9 cellular contexts compared by ENCODE assay signal in genomic region chr15:92091155-92091734, GRCh38.
DNase-seq lines count a peak whose midpoint lies in the region; TF ChIP-seq lines count a peak whose summit lies in the region.
"Had no signal": no experiment of that assay in that cellular context is flagged by ENCODE, and none has a peak within 500 bp of the region (broad histone marks: within the 10 kb centered on the region; RNA-seq: fewer than 3 reads in every experiment).

No MANE protein-coding gene starts in this region.

- peaks cover 3% of the 10 kb centered on the region for H3K36me3 Mint-ChIP-seq in activated CD4-positive, alpha-beta memory T cell treated with anti-CD3 and anti-CD28 coated beads for 36 hours
- H3K36me3 Mint-ChIP-seq in activated CD4-positive, alpha-beta memory T cell treated with anti-CD3 and anti-CD28 coated beads, Interleukin-2, amount 10 ng/mL, durations not matched to agents 7 days and 5 days (ENCODE audit: low read depth): peaks cover 12% of the 10 kb centered on the region

- CTCF ChIA-PET in activated CD4-positive, alpha-beta memory T cell treated with anti-CD3 and anti-CD28 coated beads for 36 hours (lab: Charles Lee): interaction anchor here (0.8 to 3.5 kb wide), 9 partner anchors 9 to 820 kb away, joined by 3 to 12 read pairs (median 6); no protein-coding TSS in a partner anchor
- CTCF ChIA-PET in activated CD4-positive, alpha-beta memory T cell treated with anti-CD3 and anti-CD28 coated beads, Interleukin-2, amount 10 ng/mL, durations not matched to agents 7 days and 5 days (lab: Charles Lee): interaction anchor here (0.9 to 2.6 kb wide), 3 partner anchors 12 to 385 kb away, joined by 3 to 12 read pairs (median 3); no protein-coding TSS in a partner anchor

- peak; percentile 53 for TF ChIP-seq CTCF in choroid plexus epithelial cell (conservative IDR thresholded peaks at IDR 0.05; ENCODE audit: low read depth, low read length)

- H3K4me3 ChIP-seq in choroid plexus epithelial cell (ENCODE audit: low read depth, low read length): no peak overlapping the region

- POLR2A ChIA-PET in activated CD4-positive, alpha-beta memory T cell treated with anti-CD3 and anti-CD28 coated beads for 36 hours (lab: Charles Lee): no interaction called here
- POLR2A ChIA-PET in activated CD4-positive, alpha-beta memory T cell treated with anti-CD3 and anti-CD28 coated beads, Interleukin-2, amount 10 ng/mL, durations not matched to agents 7 days and 5 days (lab: Charles Lee): no interaction called here

- H3K27ac Mint-ChIP-seq in activated CD4-positive, alpha-beta memory T cell treated with anti-CD3 and anti-CD28 coated beads for 36 hours: no peak overlapping the region
- H3K27ac Mint-ChIP-seq in activated CD4-positive, alpha-beta memory T cell treated with anti-CD3 and anti-CD28 coated beads, Interleukin-2, amount 10 ng/mL, durations not matched to agents 7 days and 5 days: no peak overlapping the region
- H3K27ac Mint-ChIP-seq: activated naive CD4-positive, alpha-beta T cell treated with anti-CD3 and anti-CD28 coated beads, Interleukin-2, amount 50 U/mL, for 24 hours had no signal

- H3K4me3 Mint-ChIP-seq in activated CD4-positive, alpha-beta memory T cell treated with anti-CD3 and anti-CD28 coated beads for 36 hours: no peak overlapping the region
- no peak overlapping the region for H3K4me3 Mint-ChIP-seq in activated CD4-positive, alpha-beta memory T cell treated with anti-CD3 and anti-CD28 coated beads, Interleukin-2, amount 10 ng/mL, durations not matched to agents 7 days and 5 days
- H3K4me3 Mint-ChIP-seq: activated naive CD4-positive, alpha-beta T cell treated with anti-CD3 and anti-CD28 coated beads, Interleukin-2, amount 50 U/mL, for 24 hours had no signal

- intact Hi-C loops in activated CD4-positive, alpha-beta memory T cell treated with anti-CD3 and anti-CD28 coated beads for 36 hours (cut with micrococcal nuclease): loop anchor here (10.0 kb wide), 1 partner anchor 534 kb away; no protein-coding TSS in a partner anchor

- peaks cover 25% of the 10 kb centered on the region for H3K4me1 Mint-ChIP-seq in activated CD4-positive, alpha-beta memory T cell treated with anti-CD3 and anti-CD28 coated beads for 36 hours (ENCODE audit: low read depth)
- H3K4me1 Mint-ChIP-seq in activated CD4-positive, alpha-beta memory T cell treated with anti-CD3 and anti-CD28 coated beads, Interleukin-2, amount 10 ng/mL, durations not matched to agents 7 days and 5 days: peaks cover 22% of the 10 kb centered on the region

- DNase-seq in activated CD4-positive, alpha-beta memory T cell treated with anti-CD3 and anti-CD28 coated beads for 36 hours: peak; percentile 31
- no peak for DNase-seq in activated CD4-positive, alpha-beta memory T cell treated with anti-CD3 and anti-CD28 coated beads, Interleukin-2, amount 10 ng/mL, durations not matched to agents 7 days and 5 days
- peak; percentile 56 for DNase-seq in NCI-H2171 treated with DMSO at 0.1 percent for 48 hours (lab: John Stamatoyannopoulos, UW)
- DNase-seq in choroid plexus epithelial cell (ENCODE audit: low read depth): peak; percentile 30
- DNase-seq in mucosa of gallbladder (ENCODE audit: low spot score): peak; percentile 42
- no peak for DNase-seq in 8988T
- no peak for DNase-seq in T1000 (lab: John Stamatoyannopoulos, UW)
- DNase-seq in epidermal melanocyte (ENCODE audit: insufficient read length, low spot score): no peak

- H3K9me3 Mint-ChIP-seq in activated CD4-positive, alpha-beta memory T cell treated with anti-CD3 and anti-CD28 coated beads for 36 hours: no peaks in the 10 kb centered on the region
- no peaks in the 10 kb centered on the region for H3K9me3 Mint-ChIP-seq in activated CD4-positive, alpha-beta memory T cell treated with anti-CD3 and anti-CD28 coated beads, Interleukin-2, amount 10 ng/mL, durations not matched to agents 7 days and 5 days
- H3K9me3 Mint-ChIP-seq: activated naive CD4-positive, alpha-beta T cell treated with anti-CD3 and anti-CD28 coated beads, Interleukin-2, amount 50 U/mL, for 24 hours had no signal

- H3K27me3 Mint-ChIP-seq in activated CD4-positive, alpha-beta memory T cell treated with anti-CD3 and anti-CD28 coated beads for 36 hours: no peaks in the 10 kb centered on the region
- H3K27me3 Mint-ChIP-seq in activated CD4-positive, alpha-beta memory T cell treated with anti-CD3 and anti-CD28 coated beads, Interleukin-2, amount 10 ng/mL, durations not matched to agents 7 days and 5 days: no peaks in the 10 kb centered on the region
- H3K27me3 Mint-ChIP-seq: activated naive CD4-positive, alpha-beta T cell treated with anti-CD3 and anti-CD28 coated beads, Interleukin-2, amount 50 U/mL, for 24 hours had no signal

Comparison
In these comparisons a context has a peak if more than half of its experiments do, and no peak if none do; other contexts are left out.
1. DNase-seq: peak in activated CD4-positive, alpha-beta memory T cell treated with anti-CD3 and anti-CD28 coated beads for 36 hours (single experiment), NCI-H2171 treated with DMSO at 0.1 percent for 48 hours (single experiment), choroid plexus epithelial cell (single experiment) and mucosa of gallbladder (single experiment); none in activated CD4-positive, alpha-beta memory T cell treated with anti-CD3 and anti-CD28 coated beads, Interleukin-2, amount 10 ng/mL, durations not matched to agents 7 days and 5 days (single experiment), 8988T (single experiment), T1000 (single experiment) and epidermal melanocyte (single experiment).